Comparison of ENCODE assay signal across 12 cellular contexts in the genomic region with DNA sequence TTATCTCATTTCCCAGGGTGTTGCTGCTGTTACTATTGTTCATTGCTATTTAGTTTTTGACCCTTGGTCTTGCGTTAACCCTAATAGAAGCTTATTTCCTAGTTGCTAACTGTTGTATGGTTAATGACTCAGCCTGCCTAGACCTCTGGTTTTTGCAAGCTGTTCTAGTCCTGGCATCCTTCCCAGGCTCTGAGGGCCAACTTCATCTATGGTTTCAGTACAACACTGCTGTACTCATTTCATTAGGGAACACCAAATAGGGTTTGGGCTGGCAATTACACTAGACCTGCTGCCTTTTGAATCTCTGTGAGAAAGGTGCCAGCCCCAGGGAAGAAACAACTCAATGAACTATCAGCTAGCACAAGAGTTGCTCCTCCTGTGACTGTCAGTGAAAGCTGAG. TPM values are rescaled to one million over a fixed set of nuclear protein-coding genes. Genes with fewer than 3 reads are reported as not detected.
DNase-seq lines count a peak whose midpoint lies in the region; ATAC-seq and FAIRE-seq lines count a peak whose summit lies in the region.
"Had no signal": no experiment of that assay in that cellular context is flagged by ENCODE, and none has a peak within 500 bp of the region (broad histone marks: within the 10 kb centered on the region; RNA-seq: fewer than 3 reads in every experiment).

No MANE protein-coding gene starts in this region.

- no peak overlapping the region for H3K4me3 ChIP-seq in SJCRH30

- FAIRE-seq in urothelium cell line (lab: Jason Lieb, UNC): no peak
- FAIRE-seq: TTC549 had no signal

- H3K9me3 Mint-ChIP-seq in activated naive CD8-positive, alpha-beta T cell treated with anti-CD3 and anti-CD28 coated beads for 36 hours: no peaks in the 10 kb centered on the region
- H3K9me3 Mint-ChIP-seq: type B pancreatic cell had no signal

- H3K27me3 Mint-ChIP-seq in activated naive CD8-positive, alpha-beta T cell treated with anti-CD3 and anti-CD28 coated beads for 36 hours: no peaks in the 10 kb centered on the region
- H3K27me3 Mint-ChIP-seq: type B pancreatic cell had no signal

- H3K4me1 ChIP-seq in SJCRH30: peaks cover 83% of the 10 kb centered on the region

- intact Hi-C loops in left ventricle myocardium superior (cut with micrococcal nuclease): no loop called here
- intact Hi-C loops in posterior vena cava (cut with DNase I): no loop called here

- no peaks in the 10 kb centered on the region for H3K27me3 ChIP-seq in SJCRH30

- H3K36me3 Mint-ChIP-seq in activated naive CD8-positive, alpha-beta T cell treated with anti-CD3 and anti-CD28 coated beads for 36 hours: no peaks in the 10 kb centered on the region
- H3K36me3 Mint-ChIP-seq: type B pancreatic cell had no signal

- DNase-seq in NCI-H748 (lab: John Stamatoyannopoulos, UW; ENCODE audit: unreplicated experiment): peak; percentile 51
- no peak for DNase-seq in NCI-H748 treated with DMSO at 0.1 percent for 48 hours (lab: John Stamatoyannopoulos, UW)
- DNase-seq in SJCRH30: peak; percentile 91 to 97
- DNase-seq in left ventricle myocardium superior: peak; percentile 27
- DNase-seq in urothelium cell line (ENCODE audit: low spot score): peak; percentile 36
- DNase-seq in activated naive CD8-positive, alpha-beta T cell treated with anti-CD3 and anti-CD28 coated beads for 36 hours: no peak
- no peak for DNase-seq in activated T-cell treated with anti-CD3 and anti-CD28 coated beads, Interleukin-2, amount 50 U/mL, for 48 hours
- DNase-seq in posterior vena cava (ENCODE audit: low spot score): no peak
- DNase-seq: activated effector memory CD4-positive, alpha-beta T cell treated with Interleukin-2 at 50 U/mL for 16 hours had no signal

- peak overlapping the region; percentile 100 for H3K27ac ChIP-seq in SJCRH30

- peak; percentile 76 for ATAC-seq in left ventricle myocardium superior

- H3K27ac Mint-ChIP-seq in activated naive CD8-positive, alpha-beta T cell treated with anti-CD3 and anti-CD28 coated beads for 36 hours: no peak overlapping the region
- H3K27ac Mint-ChIP-seq: type B pancreatic cell had no signal

- peaks cover 11% of the 10 kb centered on the region for H3K36me3 ChIP-seq in SJCRH30

- H3K4me3 Mint-ChIP-seq in activated naive CD8-positive, alpha-beta T cell treated with anti-CD3 and anti-CD28 coated beads for 36 hours: no peak overlapping the region
- H3K4me3 Mint-ChIP-seq: type B pancreatic cell had no signal

- H3K4me1 Mint-ChIP-seq in activated naive CD8-positive, alpha-beta T cell treated with anti-CD3 and anti-CD28 coated beads for 36 hours: no peaks in the 10 kb centered on the region

- H3K9me3 ChIP-seq in SJCRH30 (replicated peaks): peaks cover 7% of the 10 kb centered on the region

RNA-seq across cellular contexts. Expression of gene DCX, which starts 59.6 kb away (rescaled TPM):
- total RNA-seq in SJCRH30 (2014; rRNA removed; shearing (Covaris generic)): 99.8 and 115 TPM in 2 replicates
- total RNA-seq in left ventricle myocardium superior: not detected
- not detected for total RNA-seq in activated naive CD8-positive, alpha-beta T cell treated with anti-CD3 and anti-CD28 coated beads for 36 hours
- under 1 TPM in 1 of 2 donors, not detected in 1; 0.10 TPM for total RNA-seq in posterior vena cava
- total RNA-seq: A172 had no signal

Comparison
In these comparisons a context has a peak if more than half of its experiments do, and no peak if none do; other contexts are left out.
1. DNase-seq: peak in NCI-H748 (single experiment), SJCRH30 (2 of 2), left ventricle myocardium superior (single experiment) and urothelium cell line (single experiment); none in NCI-H748 treated with DMSO at 0.1 percent for 48 hours (single experiment), activated naive CD8-positive, alpha-beta T cell treated with anti-CD3 and anti-CD28 coated beads for 36 hours (single experiment), activated T-cell treated with anti-CD3 and anti-CD28 coated beads, Interleukin-2, amount 50 U/mL, for 48 hours (0 of 2) and posterior vena cava (single experiment).
2. RNA of gene DCX, which starts 59.6 kb away (total RNA-seq): 99.8 to 115 TPM in SJCRH30; 0.10 TPM in posterior vena cava, not detected in left ventricle myocardium superior (single experiment) and not detected in activated naive CD8-positive, alpha-beta T cell treated with anti-CD3 and anti-CD28 coated beads for 36 hours; every median in the first group is over 10 times any median in the second.